ENCODE assay signal across 1 cellular context in genomic region chr7:28793383-28793782, GRCh38.
TF ChIP-seq lines count a peak whose summit lies in the region.

No MANE protein-coding gene starts in this region.

TF ChIP-seq in GM23338, 12 proteins besides CTCF, POLR2A, EP300 and RAD21 (continued from another document):
- TF ChIP-seq, protein P1, sequence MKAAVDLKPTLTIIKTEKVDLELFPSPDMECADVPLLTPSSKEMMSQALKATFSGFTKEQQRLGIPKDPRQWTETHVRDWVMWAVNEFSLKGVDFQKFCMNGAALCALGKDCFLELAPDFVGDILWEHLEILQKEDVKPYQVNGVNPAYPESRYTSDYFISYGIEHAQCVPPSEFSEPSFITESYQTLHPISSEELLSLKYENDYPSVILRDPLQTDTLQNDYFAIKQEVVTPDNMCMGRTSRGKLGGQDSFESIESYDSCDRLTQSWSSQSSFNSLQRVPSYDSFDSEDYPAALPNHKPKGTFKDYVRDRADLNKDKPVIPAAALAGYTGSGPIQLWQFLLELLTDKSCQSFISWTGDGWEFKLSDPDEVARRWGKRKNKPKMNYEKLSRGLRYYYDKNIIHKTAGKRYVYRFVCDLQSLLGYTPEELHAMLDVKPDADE (IDR thresholded peaks at IDR 0.05): no peak
- no peak for TF ChIP-seq ZNF462 (CRISPR knock-in tag; IDR thresholded peaks at IDR 0.05)
- no peak for TF ChIP-seq NANOG (IDR thresholded peaks at IDR 0.05; ENCODE audit: borderline replicate concordance)
- TF ChIP-seq CREB1 (CRISPR knock-in tag; IDR thresholded peaks at IDR 0.05; ENCODE audit: low read depth): no peak
- TF ChIP-seq ZNF331 (CRISPR knock-in tag; IDR thresholded peaks at IDR 0.05; ENCODE audit: low read depth): no peak
- no peak for TF ChIP-seq EZH2phosphoT487 (IDR thresholded peaks at IDR 0.05; ENCODE audit: unreplicated experiment)
- TF ChIP-seq POLR2AphosphoS5 (IDR thresholded peaks at IDR 0.05; ENCODE audit: low read depth): no peak
- no peak for TF ChIP-seq JUNB (IDR thresholded peaks at IDR 0.05; ENCODE audit: unreplicated experiment)
- TF ChIP-seq EZH2 (IDR thresholded peaks at IDR 0.05; ENCODE audit: low read depth, unreplicated experiment): no peak
- TF ChIP-seq ZNF114 (CRISPR knock-in tag; IDR thresholded peaks at IDR 0.05): no peak
- no peak for TF ChIP-seq STAT1 (IDR thresholded peaks at IDR 0.05; ENCODE audit: unreplicated experiment)
TF ChIP-seq in GM23338: peak in this region for 0.
